30 cellular contexts compared by ENCODE assay signal in the genomic region with DNA sequence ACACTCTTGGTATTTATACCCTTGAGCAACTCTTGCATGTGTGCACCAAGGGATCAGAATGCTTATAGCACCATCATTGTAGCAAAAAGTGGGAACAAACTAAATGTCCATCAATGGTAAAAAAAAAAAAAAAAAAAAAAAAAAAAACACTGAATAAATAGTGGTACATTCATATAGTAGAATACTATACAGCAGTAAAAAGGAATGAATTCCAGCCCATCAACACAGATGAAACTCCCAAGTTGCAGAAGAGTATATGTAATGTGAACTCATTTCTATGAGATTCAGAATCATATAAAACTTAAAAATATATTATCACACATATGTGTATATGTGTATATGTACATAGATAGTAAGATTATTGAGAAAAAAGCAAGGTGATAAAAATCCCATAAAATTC.
DNase-seq lines count a peak whose midpoint lies in the region; ATAC-seq, FAIRE-seq and TF ChIP-seq lines count a peak whose summit lies in the region.
"Had no signal": no experiment of that assay in that cellular context is flagged by ENCODE, and none has a peak within 500 bp of the region (broad histone marks: within the 10 kb centered on the region; RNA-seq: fewer than 3 reads in every experiment).

No MANE protein-coding gene starts in this region.

- intact Hi-C loops in ascending aorta (cut with DNase I): no loop called here

- POLR2A ChIA-PET in HEK293 (lab: Yijun Ruan, JAX): no interaction called here

- TF ChIP-seq CTCF in HEK293 (tag by site-specific recombination; IDR thresholded peaks at IDR 0.05) (no peak), ascending aorta (IDR thresholded peaks at IDR 0.05) (no peak)

- H3K4me1 ChIP-seq in HEK293 (ENCODE audit: control insufficient read depth, insufficient read depth, low read length): no peaks in the 10 kb centered on the region
- peaks cover 27% of the 10 kb centered on the region for H3K4me1 ChIP-seq in SJCRH30
- no peaks in the 10 kb centered on the region for H3K4me1 ChIP-seq in ascending aorta
- H3K4me1 ChIP-seq: A549; BE2C; BLaER1; BLaER1 treated with 17β-estradiol and CSF1 and Interleukin-3, amounts not matched to agents 10 nM and 100 nM; Caco-2 had no signal

- H3K4me3 ChIP-seq in HEK293 (ENCODE audit: low read depth, low read length) (no peak overlapping the region), SJCRH30 (no peak overlapping the region), ascending aorta (no peak overlapping the region)
- H3K4me3 ChIP-seq: A549; BLaER1; BLaER1 treated with 17β-estradiol and CSF1 and Interleukin-3, amounts not matched to agents 10 nM and 100 nM had no signal

- H3K27ac ChIP-seq in HEK293 (ENCODE audit: extremely low read depth, low read depth, low read length) (no peak overlapping the region), SJCRH30 (peak overlapping the region; percentile 23; the same call in 1 of the 2 replicates), ascending aorta (no peak overlapping the region)
- H3K27ac ChIP-seq: 22Rv1; A549; BLaER1; BLaER1 treated with 17β-estradiol and CSF1 and Interleukin-3, amounts not matched to agents 10 nM and 100 nM; C4-2B had no signal

- H3K36me3 ChIP-seq in HEK293 (ENCODE audit: control insufficient read depth in 2 of 2, insufficient read depth in 1 of 2, low read length in 2 of 2) (no peaks in the 10 kb centered on the region), SJCRH30 (no peaks in the 10 kb centered on the region), ascending aorta (no peaks in the 10 kb centered on the region)
- H3K36me3 ChIP-seq: BE2C; BLaER1; BLaER1 treated with 17β-estradiol and CSF1 and Interleukin-3, amounts not matched to agents 10 nM and 100 nM had no signal

- DNase-seq in SJCRH30: no peak
- no peak for DNase-seq in ascending aorta (ENCODE audit: low spot score in 2 of 2)
- DNase-seq in NCI-H1930 (lab: John Stamatoyannopoulos, UW): no peak
- DNase-seq: 8988T; ACHN; AML-193; BE2C; C1 segment of cervical spinal cord; Caco-2; Calu3; CD4-positive, alpha-beta memory T cell; CD4-positive, alpha-beta T cell; CD4-positive, CD25-positive, alpha-beta regulatory T cell; CD8-positive, alpha-beta memory T cell; CD8-positive, alpha-beta T cell; COR-L47; DMS 273 treated with DMSO at 0.1 percent for 48 hours; DMS153; DMS53; DND-41 had no signal

- H3K27me3 ChIP-seq in SJCRH30 (no peaks in the 10 kb centered on the region), ascending aorta (no peaks in the 10 kb centered on the region)
- H3K27me3 ChIP-seq: BE2C; BLaER1; BLaER1 treated with 17β-estradiol and CSF1 and Interleukin-3, amounts not matched to agents 10 nM and 100 nM had no signal

- H3K9me3 ChIP-seq in HEK293 (ENCODE audit: control insufficient read depth, insufficient read depth, low read depth, low read length) (no peaks in the 10 kb centered on the region), SJCRH30 (replicated peaks) (no peaks in the 10 kb centered on the region), ascending aorta (no peaks in the 10 kb centered on the region)
- H3K9me3 ChIP-seq: A549, BE2C, Caco-2 had no signal

- CTCF ChIA-PET in HEK293 (lab: Yijun Ruan, JAX): interaction anchor here (1.1 to 3.2 kb wide), 2 partner anchors 9 to 22 kb away, joined by 3 to 13 read pairs; no protein-coding TSS in a partner anchor

- no peak for ATAC-seq in HG03520 (IDR thresholded peaks at IDR 0.05; ENCODE audit: unreplicated experiment)
- ATAC-seq: A549; CD8-positive, alpha-beta T cell had no signal

- peak; percentile 33 for FAIRE-seq in endometrium (lab: Jason Lieb, UNC)
- FAIRE-seq: A204.1, A549, D721Med had no signal

TF ChIP-seq in HEK293, 187 proteins besides CTCF, POLR2A, EP300 and RAD21:
- TF ChIP-seq ZNF585B (tag by site-specific recombination; IDR thresholded peaks at IDR 0.05): no peak
- TF ChIP-seq, protein P1, sequence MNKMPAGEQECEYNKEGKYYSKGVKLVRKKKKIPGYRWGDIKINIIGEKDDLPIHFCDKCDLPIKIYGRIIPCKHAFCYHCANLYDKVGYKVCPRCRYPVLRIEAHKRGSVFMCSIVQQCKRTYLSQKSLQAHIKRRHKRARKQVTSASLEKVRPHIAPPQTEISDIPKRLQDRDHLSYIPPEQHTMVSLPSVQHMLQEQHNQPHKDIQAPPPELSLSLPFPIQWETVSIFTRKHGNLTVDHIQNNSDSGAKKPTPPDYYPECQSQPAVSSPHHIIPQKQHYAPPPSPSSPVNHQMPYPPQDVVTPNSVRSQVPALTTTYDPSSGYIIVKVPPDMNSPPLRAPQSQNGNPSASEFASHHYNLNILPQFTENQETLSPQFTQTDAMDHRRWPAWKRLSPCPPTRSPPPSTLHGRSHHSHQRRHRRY (tag by site-specific recombination; IDR thresholded peaks at IDR 0.05): no peak
- TF ChIP-seq ZNF473 (tag by site-specific recombination; IDR thresholded peaks at IDR 0.05): no peak
- no peak for TF ChIP-seq ZNF76 (tag by site-specific recombination; IDR thresholded peaks at IDR 0.05; ENCODE audit: borderline replicate concordance, low read depth)
- TF ChIP-seq ZNF394 (tag by site-specific recombination; IDR thresholded peaks at IDR 0.05; ENCODE audit: borderline replicate concordance): no peak
- TF ChIP-seq, protein P2, sequence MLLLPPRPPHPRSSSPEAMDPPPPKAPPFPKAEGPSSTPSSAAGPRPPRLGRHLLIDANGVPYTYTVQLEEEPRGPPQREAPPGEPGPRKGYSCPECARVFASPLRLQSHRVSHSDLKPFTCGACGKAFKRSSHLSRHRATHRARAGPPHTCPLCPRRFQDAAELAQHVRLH (tag by site-specific recombination; IDR thresholded peaks at IDR 0.05): 0 out of 2 replicates have a peak, but pooled peaks have one; percentile 51
- TF ChIP-seq ZNF146 (tag by site-specific recombination; IDR thresholded peaks at IDR 0.05): peak; percentile 76
- no peak for TF ChIP-seq ZNF707 (tag by site-specific recombination; IDR thresholded peaks at IDR 0.05)
- no peak for TF ChIP-seq ZNF121 (tag by site-specific recombination; IDR thresholded peaks at IDR 0.05)
- TF ChIP-seq ZNF670 (tag by site-specific recombination; IDR thresholded peaks at IDR 0.05; ENCODE audit: low read depth): no peak
- TF ChIP-seq ZNF24 (tag by site-specific recombination; IDR thresholded peaks at IDR 0.05): no peak
